Comparison of ENCODE assay signal across 8 cellular contexts in the genomic region with DNA sequence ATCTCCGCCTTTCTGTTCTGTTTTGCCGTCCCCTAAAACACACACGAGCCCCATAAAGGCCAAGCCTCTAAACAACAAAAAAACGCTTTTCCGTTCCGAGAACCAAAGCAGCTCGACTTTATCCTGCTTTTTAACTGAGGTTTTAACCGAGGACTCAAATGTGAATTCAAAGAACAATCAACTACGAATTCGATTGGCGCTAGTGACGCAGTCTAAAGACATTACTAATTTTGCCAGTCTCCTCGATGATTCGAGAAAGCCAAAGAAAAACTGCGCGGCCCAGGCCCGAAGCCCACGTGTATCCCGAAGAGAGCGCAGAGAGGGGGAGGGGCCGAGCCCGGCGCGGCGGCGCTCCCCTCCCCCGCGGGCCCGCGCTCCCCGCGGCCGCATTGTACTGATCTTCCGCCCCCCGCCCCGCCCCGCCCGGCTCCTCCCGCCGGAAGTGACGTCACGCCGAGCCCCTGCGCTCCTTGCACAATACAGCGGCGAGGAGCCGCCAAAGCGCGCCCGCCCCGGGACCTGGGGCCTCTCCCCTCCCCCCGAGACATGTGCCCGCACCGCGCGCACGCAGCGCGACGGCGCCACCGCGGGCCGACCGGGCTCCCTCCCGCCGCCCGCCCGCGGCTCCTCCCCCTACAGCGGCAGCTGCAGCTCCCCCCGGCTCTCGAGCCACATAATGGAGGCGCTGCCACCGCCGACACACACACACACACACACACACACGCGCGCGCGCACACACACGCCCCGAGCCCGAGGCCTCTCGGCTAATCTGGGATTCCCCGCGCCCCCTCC.
DNase-seq lines count a peak whose midpoint lies in the region; ATAC-seq lines count a peak whose summit lies in the region.

No MANE protein-coding gene starts in this region.

- in situ Hi-C loops in ACHN (cut with HindIII; ENCODE audit: low pct_ligation_motif_present, low pct_unique_long_range_greater_than_20kb, low sequenced_read_pairs): no loop called here

- peak overlapping the region; percentile 97 for H3K27ac ChIP-seq in caudate nucleus (ENCODE audit: low read depth, low read length)

- DNase-seq in ACHN (peak; percentile 95), NCI-H2227 (lab: John Stamatoyannopoulos, UW; ENCODE audit: unreplicated experiment) (peak; percentile 98), caudate nucleus (lab: John Stamatoyannopoulos, UW) (peak; percentile 33 to 98 (median 94)), islet precursor cell (peak; percentile 96)
- peak; percentile 91 to 96 (median 96) for DNase-seq in activated CD4-positive, CD25-positive, alpha-beta regulatory T cell (lab: John Stamatoyannopoulos, UW)
- DNase-seq in stimulated activated CD4-positive, alpha-beta T cell treated with anti-CD3 and anti-CD28 coated beads, Interleukin-12 subunit alpha, Interleukin-12 subunit beta, amount 100 ng/mL, for 24 hours (ENCODE audit: low read depth in 2 of 2): peak; percentile 95

- ATAC-seq in GM18870 (IDR thresholded peaks at IDR 0.05; ENCODE audit: unreplicated experiment) (peak; percentile 31), HG03135 (IDR thresholded peaks at IDR 0.05; ENCODE audit: unreplicated experiment) (peak; percentile 46)

Comparison
In these comparisons a context has a peak if more than half of its experiments do, and no peak if none do; other contexts are left out.
1. Peak in every context shown above with its lines: DNase-seq, ATAC-seq and H3K27ac ChIP-seq.